ENCODE assay signal across 8 cellular contexts in genomic region chr1:20634065-20634593, GRCh38. TPM values are rescaled to one million over a fixed set of nuclear protein-coding genes. Genes with fewer than 3 reads are reported as not detected.
DNase-seq lines count a peak whose midpoint lies in the region; ATAC-seq, FAIRE-seq and TF ChIP-seq lines count a peak whose summit lies in the region.

No MANE protein-coding gene starts in this region.

- H3K36me3 ChIP-seq in CD4-positive, CD25-positive, alpha-beta regulatory T cell (ENCODE audit: control insufficient read depth, insufficient read depth, low read length), result peaks cover 8% of the 10 kb centered on the region
- H3K36me3 ChIP-seq in aorta (ENCODE audit: control insufficient read depth in 1 of 2, insufficient read depth in 2 of 2, low read length in 1 of 2), result peaks cover 0 to 2% of the 10 kb centered on the region in 2 donors

- peak overlapping the region; percentile 90 to 97 (median 93) for H3K27ac Mint-ChIP-seq in CD4-positive, CD25-positive, alpha-beta regulatory T cell
- peak overlapping the region; percentile 88 for H3K27ac Mint-ChIP-seq in memory B cell

- peak in 1 of 2 donors; percentile 5 for ATAC-seq in CD4-positive, CD25-positive, alpha-beta regulatory T cell (ENCODE audit: low read depth in 2 of 2)
- ATAC-seq in memory B cell (ENCODE audit: low read depth) (peak; percentile 9), aorta (ENCODE audit: low FRiP score) (no peak)

- peaks cover 0 to 2% (median 0%) of the 10 kb centered on the region in 7 donors for H3K9me3 Mint-ChIP-seq in CD4-positive, CD25-positive, alpha-beta regulatory T cell
- no peaks in the 10 kb centered on the region for H3K9me3 Mint-ChIP-seq in memory B cell

- peaks cover 12% of the 10 kb centered on the region for H3K4me1 ChIP-seq in CD4-positive, CD25-positive, alpha-beta regulatory T cell (ENCODE audit: control insufficient read depth, insufficient read depth, low read length, poor library complexity, severe bottlenecking)
- H3K4me1 ChIP-seq in aorta (ENCODE audit: control insufficient read depth in 1 of 2, insufficient read depth in 2 of 2, low read length in 2 of 2), result peaks cover 0 to 6% of the 10 kb centered on the region in 2 donors

- H3K4me1 Mint-ChIP-seq in CD4-positive, CD25-positive, alpha-beta regulatory T cell, result peaks cover 5 to 19% (median 14%) of the 10 kb centered on the region in 4 donors
- H3K4me1 Mint-ChIP-seq in memory B cell, result peaks cover 7% of the 10 kb centered on the region

- 1% methylated on average over 11 of the region's 11 CpGs for WGBS in aorta, 2 donors

- peak overlapping the region; percentile 98 for H3K4me3 ChIP-seq in CD4-positive, CD25-positive, alpha-beta regulatory T cell (ENCODE audit: low read depth, low read length)
- H3K4me3 ChIP-seq in astrocyte of the spinal cord (ENCODE audit: low read depth, low read length) (peak overlapping the region; percentile 65), aorta (ENCODE audit: low read length in 2 of 2) (peak overlapping the region; percentile 54 to 98)

- in situ Hi-C loops in astrocyte of the spinal cord (cut with HindIII; ENCODE audit: low sequenced_read_pairs), result no loop called here

- peaks cover 16% of the 10 kb centered on the region for H3K27me3 Mint-ChIP-seq in CD4-positive, CD25-positive, alpha-beta regulatory T cell
- no peaks in the 10 kb centered on the region for H3K27me3 Mint-ChIP-seq in memory B cell

- peaks cover 1% of the 10 kb centered on the region for H3K27me3 ChIP-seq in CD4-positive, CD25-positive, alpha-beta regulatory T cell (ENCODE audit: control insufficient read depth, insufficient read depth, low read length)
- H3K27me3 ChIP-seq in aorta (ENCODE audit: control insufficient read depth in 1 of 2, insufficient read depth in 2 of 2, low read length in 1 of 2), result no peaks in the 10 kb centered on the region

- peak overlapping the region; percentile 74 for H3K27ac ChIP-seq in CD4-positive, CD25-positive, alpha-beta regulatory T cell (ENCODE audit: insufficient read depth, low read length, poor library complexity, severe bottlenecking)
- H3K27ac ChIP-seq in aorta (ENCODE audit: low read depth in 1 of 2, low read length in 2 of 2), result peak overlapping the region in 1 of 2 donors; percentile 84

- peaks cover 9% of the 10 kb centered on the region for H3K36me3 Mint-ChIP-seq in CD4-positive, CD25-positive, alpha-beta regulatory T cell
- H3K36me3 Mint-ChIP-seq in memory B cell, result peaks cover 4% of the 10 kb centered on the region

- DNase-seq in CD4-positive, CD25-positive, alpha-beta regulatory T cell, result peak in 1 of 3 donors; percentile 59
- peak; percentile 35 for DNase-seq in KG1 (lab: John Stamatoyannopoulos, UW)
- DNase-seq in astrocyte of the spinal cord (ENCODE audit: low read depth, low spot score), result no peak
- DNase-seq in memory B cell (ENCODE audit: low spot score in 2 of 2), result no peak
- no peak for DNase-seq in aorta
- DNase-seq in iPS-NIHi11 (ENCODE audit: low spot score), result no peak
- DNase-seq in HTR-8/SVneo (ENCODE audit: insufficient read length, low spot score), result no peak
- no peak for DNase-seq in cerebellar cortex (ENCODE audit: low spot score)

- H3K4me3 Mint-ChIP-seq in CD4-positive, CD25-positive, alpha-beta regulatory T cell, result peak overlapping the region; percentile 94 to 98 (median 96)
- H3K4me3 Mint-ChIP-seq in memory B cell, result peak overlapping the region; percentile 89

- TF ChIP-seq CTCF in astrocyte of the spinal cord (IDR thresholded peaks at IDR 0.05; ENCODE audit: low read depth, low read length), result no peak

- H3K9me3 ChIP-seq in CD4-positive, CD25-positive, alpha-beta regulatory T cell (ENCODE audit: control insufficient read depth in 2 of 2, low read length in 2 of 2), result no peaks in the 10 kb centered on the region
- H3K9me3 ChIP-seq in aorta (ENCODE audit: control insufficient read depth, low read length), result no peaks in the 10 kb centered on the region

- FAIRE-seq in HTR-8/SVneo (lab: Jason Lieb, UNC), result no peak

- intact Hi-C loops in aorta (cut with DNase I), result loop anchor here (1.0 to 5.0 kb wide), 3 partner anchors 27 to 112 kb away; partner anchors contain the start of gene DDOST (in 1 of the 2)

RNA-seq across cellular contexts. Expression of gene PINK1, which starts 0.9 kb away (rescaled TPM):
- total RNA-seq in CD4-positive, CD25-positive, alpha-beta regulatory T cell, result 15.4 TPM
- 10 to 100 TPM; 18.8 to 23.0 (median 19.5) TPM for polyA plus RNA-seq in CD4-positive, CD25-positive, alpha-beta regulatory T cell
- total RNA-seq in aorta, result 10 to 100 TPM; 72.0 to 90.2 TPM
- 100 to 1,000 TPM in 1 of 2 donors, 10 to 100 TPM in 1; 94.6 to 129 TPM for polyA plus RNA-seq in aorta

RNA-seq across cellular contexts. Expression of gene DDOST, which starts 27.0 kb away (rescaled TPM):
- total RNA-seq in CD4-positive, CD25-positive, alpha-beta regulatory T cell, result 103 TPM
- 100 to 1,000 TPM; 254 to 283 (median 259) TPM for polyA plus RNA-seq in CD4-positive, CD25-positive, alpha-beta regulatory T cell
- total RNA-seq in aorta, result 100 to 1,000 TPM; 123 to 135 TPM
- 100 to 1,000 TPM in 1 of 2 donors, 10 to 100 TPM in 1; 86.3 to 174 TPM for polyA plus RNA-seq in aorta

RNA-seq across cellular contexts. Expression of gene CDA, which starts 45.2 kb away (rescaled TPM):
- not detected for total RNA-seq in CD4-positive, CD25-positive, alpha-beta regulatory T cell
- polyA plus RNA-seq in CD4-positive, CD25-positive, alpha-beta regulatory T cell, result under 1 TPM in 2 of 4 donors, not detected in 2; 0.21 to 0.57 TPM
- total RNA-seq in aorta, result 1 to 10 TPM; 5.3 to 9.0 TPM
- 10 to 100 TPM in 1 of 2 donors, 1 to 10 TPM in 1; 5.4 to 16.2 TPM for polyA plus RNA-seq in aorta
